Comparison of ENCODE assay signal across 6 cellular contexts in genomic region chr12:13417516-13417915, GRCh38.
"Had no signal": no experiment of that assay in that cellular context is flagged by ENCODE, and none has a peak within 500 bp of the region (broad histone marks: within the 10 kb centered on the region; RNA-seq: fewer than 3 reads in every experiment).

No MANE protein-coding gene starts in this region.

- H3K27me3 Mint-ChIP-seq: IgD-negative memory B cell had no signal

- H3K4me3 ChIP-seq: K562 had no signal

- H3K27ac ChIP-seq: HL-60 had no signal

- H3K27ac Mint-ChIP-seq: IgD-negative memory B cell had no signal

- H3K4me1 Mint-ChIP-seq: IgD-negative memory B cell had no signal

- H3K4me3 Mint-ChIP-seq: IgD-negative memory B cell had no signal

- DNase-seq: IMR-90, KBM-7 had no signal

- ATAC-seq: HepG2, K562 had no signal
